In genomic region chrX:74015379-74016019, GRCh38 we compare ENCODE assay signal across 8 cellular contexts.
DNase-seq lines count a peak whose midpoint lies in the region; ATAC-seq, FAIRE-seq and TF ChIP-seq lines count a peak whose summit lies in the region.

No MANE protein-coding gene starts in this region.

- CTCF ChIA-PET in Panc1 (lab: Charles Lee): no interaction called here

- no peak overlapping the region for H3K4me3 Mint-ChIP-seq in activated T-helper 1 cell treated with anti-CD3 and anti-CD28 coated beads, Interleukin-12 subunit alpha, Interleukin-12 subunit beta, Interleukin-2, Interleukin-4 antibody, amounts not matched to agents 30 ng/mL and 10 ng/mL and 1 ng/mL, durations not matched to agents 14 hours and 24 hours and 36 hours

- no peaks in the 10 kb centered on the region for H3K4me1 ChIP-seq in Panc1 (ENCODE audit: control insufficient read depth, insufficient read depth, low read length)
- H3K4me1 ChIP-seq in pancreas: no peaks in the 10 kb centered on the region
- H3K4me1 ChIP-seq in upper lobe of right lung: no peaks in the 10 kb centered on the region

- H3K36me3 Mint-ChIP-seq in activated T-helper 1 cell treated with anti-CD3 and anti-CD28 coated beads, Interleukin-12 subunit alpha, Interleukin-12 subunit beta, Interleukin-2, Interleukin-4 antibody, amounts not matched to agents 30 ng/mL and 10 ng/mL and 1 ng/mL, durations not matched to agents 14 hours and 24 hours and 36 hours (ENCODE audit: low read depth): no peaks in the 10 kb centered on the region

- ATAC-seq in GM21447 (IDR thresholded peaks at IDR 0.05; ENCODE audit: unreplicated experiment) (peak; percentile 82), Panc1 (peak; percentile 96), pancreas (peak; percentile 87 to 99 (median 95)), upper lobe of right lung (peak; percentile 90)

- FAIRE-seq in D721Med (lab: Jason Lieb, UNC): peak; percentile 69
- FAIRE-seq in pancreas (lab: Jason Lieb, UNC): peak; percentile 65

- TF ChIP-seq CTCF in D721Med (IDR thresholded peaks at IDR 0.05; ENCODE audit: insufficient read depth, missing control alignments) (peak; percentile 63), Panc1 (IDR thresholded peaks at IDR 0.05) (peak; percentile 85), foreskin fibroblast (IDR thresholded peaks at IDR 0.05; ENCODE audit: low read depth, low read length) (peak; percentile 56), pancreas (IDR thresholded peaks at IDR 0.05) (peak; percentile 66 to 86 (median 70)), upper lobe of right lung (IDR thresholded peaks at IDR 0.05) (peak; percentile 64)

- POLR2A ChIA-PET in Panc1 (lab: Charles Lee): no interaction called here

- H3K9me3 Mint-ChIP-seq in activated T-helper 1 cell treated with anti-CD3 and anti-CD28 coated beads, Interleukin-12 subunit alpha, Interleukin-12 subunit beta, Interleukin-2, Interleukin-4 antibody, amounts not matched to agents 30 ng/mL and 10 ng/mL and 1 ng/mL, durations not matched to agents 14 hours and 24 hours and 36 hours: peaks cover 1% of the 10 kb centered on the region

- H3K36me3 ChIP-seq in Panc1 (ENCODE audit: control insufficient read depth, insufficient read depth, low read length) (no peaks in the 10 kb centered on the region), pancreas (no peaks in the 10 kb centered on the region), upper lobe of right lung (no peaks in the 10 kb centered on the region)

- peaks cover 9% of the 10 kb centered on the region for H3K4me1 Mint-ChIP-seq in activated T-helper 1 cell treated with anti-CD3 and anti-CD28 coated beads, Interleukin-12 subunit alpha, Interleukin-12 subunit beta, Interleukin-2, Interleukin-4 antibody, amounts not matched to agents 30 ng/mL and 10 ng/mL and 1 ng/mL, durations not matched to agents 14 hours and 24 hours and 36 hours (ENCODE audit: low read depth)

- H3K9me3 ChIP-seq in Panc1 (ENCODE audit: control insufficient read depth, insufficient read depth, low read depth, low read length) (no peaks in the 10 kb centered on the region), pancreas (no peaks in the 10 kb centered on the region), upper lobe of right lung (no peaks in the 10 kb centered on the region)

- no peak overlapping the region for H3K4me3 ChIP-seq in Panc1 (ENCODE audit: low read depth in 2 of 2, low read length in 2 of 2)
- no peak overlapping the region for H3K4me3 ChIP-seq in foreskin fibroblast (ENCODE audit: low read depth in 1 of 2, low read length in 2 of 2)
- no peak overlapping the region for H3K4me3 ChIP-seq in pancreas
- H3K4me3 ChIP-seq in upper lobe of right lung: no peak overlapping the region

- BruUV-seq in Panc1 (replicated peaks; lab: Mats Ljungman, UMichigan): no TSS peak

- in situ Hi-C loops in Panc1 (cut with HindIII; ENCODE audit: low pct_unique_long_range_greater_than_20kb, low sequenced_read_pairs): no loop called here

- no peak overlapping the region for H3K27ac Mint-ChIP-seq in activated T-helper 1 cell treated with anti-CD3 and anti-CD28 coated beads, Interleukin-12 subunit alpha, Interleukin-12 subunit beta, Interleukin-2, Interleukin-4 antibody, amounts not matched to agents 30 ng/mL and 10 ng/mL and 1 ng/mL, durations not matched to agents 14 hours and 24 hours and 36 hours

- intact Hi-C loops in Panc1 (cut with micrococcal nuclease; ENCODE audit: unreplicated experiment) (loop anchor here (1.0 to 5.0 kb wide), 2 partner anchors 117 to 160 kb away; no protein-coding TSS in a partner anchor), pancreas (cut with DNase I) (loop anchor here in 2 of 3 donors (5.0 to 10.0 kb wide), 2 partner anchors 151 to 158 kb away; no protein-coding TSS in a partner anchor), upper lobe of right lung (cut with DNase I) (no loop called here)
- intact Hi-C loops in activated T-helper 1 cell treated with anti-CD3 and anti-CD28 coated beads, Interleukin-12 subunit alpha, Interleukin-12 subunit beta, Interleukin-2, Interleukin-4 antibody, amounts not matched to agents 30 ng/mL and 10 ng/mL and 1 ng/mL, durations not matched to agents 14 hours and 24 hours and 36 hours (cut with micrococcal nuclease): loop anchor here (1.0 to 5.0 kb wide), 4 partner anchors 73 to 329 kb away; no protein-coding TSS in a partner anchor

- DNase-seq in D721Med (ENCODE audit: insufficient read length, low spot score) (peak; percentile 16), HuH-7.5 (ENCODE audit: low spot score) (peak; percentile 19), Panc1 (ENCODE audit: low read depth, low spot score) (peak; percentile 53), foreskin fibroblast (peak; percentile 39 to 79), pancreas (peak in 5 of 6 donors; percentile 17 to 75 (median 56)), upper lobe of right lung (peak; percentile 49)
- peak; percentile 28 for DNase-seq in activated T-helper 1 cell treated with anti-CD3 and anti-CD28 coated beads, Interleukin-12 subunit alpha, Interleukin-12 subunit beta, Interleukin-2, Interleukin-4 antibody, amounts not matched to agents 30 ng/mL and 10 ng/mL and 1 ng/mL, durations not matched to agents 14 hours and 24 hours and 36 hours (ENCODE audit: low spot score)

- H3K27me3 ChIP-seq in Panc1 (ENCODE audit: control insufficient read depth, insufficient read depth, low read length) (no peaks in the 10 kb centered on the region), pancreas (no peaks in the 10 kb centered on the region), upper lobe of right lung (no peaks in the 10 kb centered on the region)

- 21 to 23% methylated on average over 7 of the region's 7 CpGs for WGBS in pancreas, 2 donors

- H3K27ac ChIP-seq in Panc1 (ENCODE audit: low read length) (no peak overlapping the region), pancreas (no peak overlapping the region), upper lobe of right lung (no peak overlapping the region)

- no peaks in the 10 kb centered on the region for H3K27me3 Mint-ChIP-seq in activated T-helper 1 cell treated with anti-CD3 and anti-CD28 coated beads, Interleukin-12 subunit alpha, Interleukin-12 subunit beta, Interleukin-2, Interleukin-4 antibody, amounts not matched to agents 30 ng/mL and 10 ng/mL and 1 ng/mL, durations not matched to agents 14 hours and 24 hours and 36 hours (ENCODE audit: insufficient read depth)
